27 cellular contexts compared by ENCODE assay signal in the genomic region with DNA sequence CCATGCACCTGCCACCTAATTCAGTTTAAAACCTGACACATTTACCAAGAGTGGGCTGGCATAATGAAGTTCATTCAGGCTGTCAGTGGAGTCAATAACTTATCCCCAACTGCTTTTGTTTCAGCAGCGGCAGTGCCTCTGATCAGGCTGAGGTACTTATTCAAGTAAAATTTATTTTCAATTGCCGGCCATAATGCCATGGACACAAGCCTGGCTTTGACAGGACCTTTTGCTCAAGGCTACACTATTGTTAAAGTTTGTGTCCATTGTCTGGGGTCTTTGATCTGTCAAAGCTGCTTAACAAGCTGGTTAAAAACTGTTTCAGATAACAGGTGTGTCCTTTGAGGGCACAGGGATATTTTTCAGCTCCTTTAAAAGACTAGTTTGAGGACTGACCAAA. TPM values are rescaled to one million over a fixed set of nuclear protein-coding genes. Genes with fewer than 3 reads are reported as not detected.
DNase-seq lines count a peak whose midpoint lies in the region; ATAC-seq and TF ChIP-seq lines count a peak whose summit lies in the region.
"Had no signal": no experiment of that assay in that cellular context is flagged by ENCODE, and none has a peak within 500 bp of the region (broad histone marks: within the 10 kb centered on the region; RNA-seq: fewer than 3 reads in every experiment).

No MANE protein-coding gene starts in this region.

- peaks cover 2% of the 10 kb centered on the region for H3K9me3 Mint-ChIP-seq in glutamatergic neuron (ENCODE audit: unreplicated experiment)
- no peaks in the 10 kb centered on the region for H3K9me3 Mint-ChIP-seq in nephron progenitor cell
- H3K9me3 Mint-ChIP-seq: CD4-positive, CD25-positive, alpha-beta regulatory T cell; T-helper 2 cell treated with Interferon-gamma antibody and Interleukin-4, amounts not matched to agents 5 μg/mL and 100 μg/mL, for 36 hours had no signal

- H3K4me3 Mint-ChIP-seq in glutamatergic neuron (ENCODE audit: unreplicated experiment) (peak overlapping the region; percentile 44), nephron progenitor cell (no peak overlapping the region)
- H3K4me3 Mint-ChIP-seq: CD4-positive, CD25-positive, alpha-beta regulatory T cell; T-helper 2 cell treated with Interferon-gamma antibody and Interleukin-4, amounts not matched to agents 5 μg/mL and 100 μg/mL, for 36 hours had no signal

- H3K36me3 ChIP-seq in HAP-1 (replicated peaks) = no peaks in the 10 kb centered on the region
- no peaks in the 10 kb centered on the region for H3K36me3 ChIP-seq in gastrocnemius medialis
- H3K36me3 ChIP-seq: BLaER1, Peyer's patch had no signal

- H3K4me1 ChIP-seq in HAP-1 = peaks cover 20% of the 10 kb centered on the region
- H3K4me1 ChIP-seq in gastrocnemius medialis = no peaks in the 10 kb centered on the region
- H3K4me1 ChIP-seq: BLaER1, Peyer's patch had no signal

- ATAC-seq in gastrocnemius medialis = no peak

- peak overlapping the region; percentile 90 for H3K27ac Mint-ChIP-seq in glutamatergic neuron (ENCODE audit: unreplicated experiment)
- no peak overlapping the region for H3K27ac Mint-ChIP-seq in nephron progenitor cell
- H3K27ac Mint-ChIP-seq: CD4-positive, CD25-positive, alpha-beta regulatory T cell; T-helper 2 cell treated with Interferon-gamma antibody and Interleukin-4, amounts not matched to agents 5 μg/mL and 100 μg/mL, for 36 hours had no signal

- DNase-seq in NCI-H345 (lab: John Stamatoyannopoulos, UW) (peak; percentile 32), NCI-H345 treated with DMSO at 0.1 percent for 48 hours (lab: John Stamatoyannopoulos, UW; ENCODE audit: unreplicated experiment) (no peak), HAP-1 (ENCODE audit: low spot score in 2 of 2) (peak; percentile 66 to 70), NCI-H2081 treated with DMSO at 0.1 percent for 48 hours (lab: John Stamatoyannopoulos, UW) (peak; percentile 8), glutamatergic neuron (no peak), gastrocnemius medialis (no peak), HuH-7 (ENCODE audit: low spot score) (no peak), nephron progenitor cell (no peak)
- DNase-seq: CD4-positive, CD25-positive, alpha-beta regulatory T cell; DMS153; DND-41; GM23248; H7; IMR-90; MM.1S; NCI-H1048; NCI-H1694; NCI-H2227 treated with DMSO at 0.1 percent for 48 hours; NCI-H510A treated with DMSO at 0.1 percent for 48 hours; OCI-M1; Peyer's patch; SHP77 treated with DMSO at 0.1 percent for 48 hours; T-helper 1 cell had no signal

- H3K27ac ChIP-seq in gastrocnemius medialis = no peak overlapping the region
- H3K27ac ChIP-seq: BLaER1, GM23248, KMS-11, Peyer's patch had no signal

- in situ Hi-C loops in HAP-1 (cut with MboI; ENCODE audit: low sequenced_read_pairs) (no loop called here), gastrocnemius medialis (cut with MboI; ENCODE audit: low sequenced_read_pairs in 4 of 4) (no loop called here)

- H3K27me3 ChIP-seq in HAP-1 (ENCODE audit: low read depth) (no peaks in the 10 kb centered on the region), gastrocnemius medialis (no peaks in the 10 kb centered on the region)
- H3K27me3 ChIP-seq: BLaER1 had no signal

- no peaks in the 10 kb centered on the region for H3K36me3 Mint-ChIP-seq in glutamatergic neuron (ENCODE audit: unreplicated experiment)
- H3K36me3 Mint-ChIP-seq in nephron progenitor cell (ENCODE audit: low read depth) = no peaks in the 10 kb centered on the region
- H3K36me3 Mint-ChIP-seq: CD4-positive, CD25-positive, alpha-beta regulatory T cell had no signal

- intact Hi-C loops in gastrocnemius medialis (cut with DNase I; ENCODE audit: low total_unique reads) = no loop called here

- H3K4me3 ChIP-seq in HAP-1 (no peak overlapping the region), gastrocnemius medialis (no peak overlapping the region)
- H3K4me3 ChIP-seq: BLaER1, GM23248, Peyer's patch had no signal

- TF ChIP-seq CTCF in glutamatergic neuron (IDR thresholded peaks at IDR 0.05; ENCODE audit: partially characterized antibody, unreplicated experiment) (no peak), gastrocnemius medialis (IDR thresholded peaks at IDR 0.05 in 4 of 5, conservative IDR thresholded peaks at IDR 0.05 in 1 of 5) (no peak), nephron progenitor cell (IDR thresholded peaks at IDR 0.05) (no peak)

- H3K9me3 ChIP-seq in HAP-1 (no peaks in the 10 kb centered on the region), gastrocnemius medialis (no peaks in the 10 kb centered on the region)
- H3K9me3 ChIP-seq: BLaER1, Peyer's patch had no signal

- TF ChIP-seq POLR2A in gastrocnemius medialis (IDR thresholded peaks at IDR 0.05) = no peak

- H3K27me3 Mint-ChIP-seq in glutamatergic neuron (ENCODE audit: unreplicated experiment) (peaks cover 2% of the 10 kb centered on the region), nephron progenitor cell (ENCODE audit: low read depth, poor library complexity) (peaks cover 13% of the 10 kb centered on the region)

- H3K4me1 Mint-ChIP-seq in glutamatergic neuron (ENCODE audit: low read depth, unreplicated experiment) (peaks cover 43% of the 10 kb centered on the region), nephron progenitor cell (peaks cover 24% of the 10 kb centered on the region)
- H3K4me1 Mint-ChIP-seq: CD4-positive, CD25-positive, alpha-beta regulatory T cell had no signal

RNA-seq across cellular contexts. Expression of gene OLIG3, which starts 20.5 kb away (rescaled TPM):
- total RNA-seq in glutamatergic neuron (ENCODE audit: unreplicated experiment) = 75.1 TPM
- total RNA-seq in gastrocnemius medialis = not detected
- total RNA-seq: CD4-positive, CD25-positive, alpha-beta regulatory T cell; GM23248; HT1080; IMR-90; Peyer's patch had no signal

Comparison
In these comparisons a context has a peak if more than half of its experiments do, and no peak if none do; other contexts are left out.
1. DNase-seq: peak in NCI-H345 (single experiment), HAP-1 (2 of 2) and NCI-H2081 treated with DMSO at 0.1 percent for 48 hours (single experiment); none in NCI-H345 treated with DMSO at 0.1 percent for 48 hours (single experiment), glutamatergic neuron (single experiment), gastrocnemius medialis (0 of 2), HuH-7 (single experiment) and nephron progenitor cell (single experiment).
2. RNA of gene OLIG3, which starts 20.5 kb away (total RNA-seq): 75.1 TPM in glutamatergic neuron (single experiment); not detected in gastrocnemius medialis; every median in the first group is over 10 times any median in the second.